In genomic region chr12:56007892-56008471, GRCh38 we compare ENCODE assay signal across 1 cellular context.
TF ChIP-seq lines count a peak whose summit lies in the region.

No MANE protein-coding gene starts in this region.

TF ChIP-seq in SK-N-SH, 30 proteins besides CTCF, POLR2A, EP300 and RAD21 (continued from another document):
- TF ChIP-seq USF2 (IDR thresholded peaks at IDR 0.05; ENCODE audit: borderline replicate concordance, low read depth, low read length), result no peak
- TF ChIP-seq RXRA (IDR thresholded peaks at IDR 0.05; ENCODE audit: borderline replicate concordance, low read depth), result no peak
- TF ChIP-seq NFIC (IDR thresholded peaks at IDR 0.05; ENCODE audit: borderline replicate concordance), result no peak
- TF ChIP-seq GABPA (IDR thresholded peaks at IDR 0.05; ENCODE audit: low read depth), result no peak
- TF ChIP-seq SMC3 (IDR thresholded peaks at IDR 0.05; ENCODE audit: low read depth, low read length), result no peak
- no peak for TF ChIP-seq FOXM1 (IDR thresholded peaks at IDR 0.05; ENCODE audit: low read depth)
- no peak for TF ChIP-seq USF1 (IDR thresholded peaks at IDR 0.05; ENCODE audit: borderline replicate concordance, low read depth)
- no peak for TF ChIP-seq TEAD4 (IDR thresholded peaks at IDR 0.05; ENCODE audit: borderline replicate concordance, insufficient read depth)
